Comparison of ENCODE assay signal across 22 cellular contexts in the genomic region with DNA sequence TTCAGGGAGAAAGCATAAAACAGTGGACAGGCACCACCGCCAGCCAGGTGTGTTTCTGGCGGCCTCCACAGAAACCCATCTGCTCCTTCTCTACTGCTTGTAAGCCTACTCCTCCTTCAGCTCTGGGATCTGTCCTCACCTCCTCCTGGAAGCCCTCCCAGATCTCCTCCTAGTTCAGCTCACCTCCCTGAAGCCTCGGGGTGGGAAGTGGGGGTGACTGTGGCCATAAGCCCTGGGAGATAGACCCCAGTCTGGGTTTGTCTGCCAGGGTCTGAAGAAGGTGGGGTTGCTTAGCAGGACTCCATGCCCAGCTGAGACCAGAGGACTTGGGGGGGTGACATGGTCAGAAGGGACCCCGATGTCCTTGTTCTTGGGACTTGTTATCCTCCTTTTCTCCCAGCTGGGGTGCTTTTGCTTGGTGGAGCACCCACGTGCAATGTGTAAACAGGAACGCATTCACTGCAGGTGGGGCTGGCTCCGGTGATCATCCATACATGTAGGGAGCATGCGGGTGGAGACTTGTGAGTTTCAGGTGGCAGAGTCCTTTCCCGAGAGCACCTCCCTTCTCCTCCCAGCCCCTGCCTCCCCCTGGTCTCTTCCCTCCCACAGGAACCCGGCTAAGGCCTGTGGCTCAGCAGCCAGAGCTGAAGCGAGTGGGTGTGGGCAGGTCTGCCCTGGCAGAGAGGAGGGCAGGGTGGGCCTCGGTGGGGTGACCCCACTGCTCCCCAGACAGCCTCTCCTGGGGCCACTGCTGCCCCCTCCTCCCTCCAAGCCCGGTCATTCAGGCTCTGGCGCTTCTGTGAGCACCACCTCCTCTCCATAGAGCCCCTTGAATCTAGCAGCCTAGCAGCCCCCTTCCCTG. TPM values are rescaled to one million over a fixed set of nuclear protein-coding genes. Genes with fewer than 3 reads are reported as not detected.
"Had no signal": no experiment of that assay in that cellular context is flagged by ENCODE, and none has a peak within 500 bp of the region (broad histone marks: within the 10 kb centered on the region; RNA-seq: fewer than 3 reads in every experiment).

No MANE protein-coding gene starts in this region.

- H3K4me1 ChIP-seq: body of pancreas, foreskin keratinocyte, right lobe of liver had no signal

- H3K4me3 ChIP-seq: body of pancreas, dorsolateral prefrontal cortex, hepatocyte, lung, ovary, right lobe of liver had no signal

- H2AFZ ChIP-seq: hepatocyte had no signal

- H3K9me3 ChIP-seq: body of pancreas, ovary, right lobe of liver had no signal

- H3K36me3 ChIP-seq: ovary, right lobe of liver had no signal

- H3K4me2 ChIP-seq: hepatocyte had no signal

- H3K27ac ChIP-seq: body of pancreas, dorsolateral prefrontal cortex, epithelial cell of prostate, foreskin keratinocyte, hepatocyte, ovary, right lobe of liver had no signal

- FAIRE-seq: islet of Langerhans had no signal

- ATAC-seq: activated T-helper 17 cell treated with anti-CD3 and anti-CD28 coated beads, Interleukin-2, amount 50 U/mL, for 72 hours; body of pancreas; foreskin keratinocyte; left colon; right lobe of liver; stimulated activated naive B cell treated with anti-CD40 and anti-IgM and Interleukin-4, amounts not matched to agents 10 μg/mL and 1 μg/mL and 100 μg/mL, for 72 hours had no signal

- H3K79me2 ChIP-seq: hepatocyte had no signal

- DNase-seq: activated CD4-positive, alpha-beta memory T cell treated with anti-CD3 and anti-CD28 coated beads for 36 hours; activated naive CD4-positive, alpha-beta T cell treated with anti-CD3 and anti-CD28 coated beads for 36 hours; activated T-cell treated with anti-CD3 and anti-CD28 coated beads for 4 hours; body of pancreas; foreskin keratinocyte; left colon; ovary; stimulated activated naive B cell treated with anti-CD40 and anti-IgM and Interleukin-4, amounts not matched to agents 10 μg/mL and 1 μg/mL and 100 μg/mL, for 72 hours had no signal

- H3K27me3 ChIP-seq: body of pancreas, hepatocyte, ovary, right lobe of liver had no signal

RNA-seq across cellular contexts. Expression of gene MRGPRG, which starts 25.9 kb away (rescaled TPM):
- total RNA-seq: activated CD4-positive, alpha-beta memory T cell treated with anti-CD3 and anti-CD28 coated beads for 36 hours; activated naive CD4-positive, alpha-beta T cell treated with anti-CD3 and anti-CD28 coated beads for 36 hours; activated T-helper 17 cell treated with anti-CD3 and anti-CD28 coated beads, Interleukin-2, amount 50 U/mL, for 72 hours; body of pancreas; cardiac septum; dorsolateral prefrontal cortex; fibroblast of lung; foreskin keratinocyte; hepatocyte; left colon; lung; myocyte; neural crest cell; ovary; right lobe of liver; T-helper 2 cell treated with Interferon-gamma antibody and Interleukin-4, amounts not matched to agents 100 ng/mL and 5 ng/mL, for 36 hours; ureter had no signal
- polyA plus RNA-seq: fibroblast of lung, foreskin keratinocyte, hepatocyte, lung, ovary, thymus had no signal

RNA-seq across cellular contexts. Expression of gene MRGPRE, which starts 39.5 kb away (rescaled TPM):
- total RNA-seq: activated CD4-positive, alpha-beta memory T cell treated with anti-CD3 and anti-CD28 coated beads for 36 hours; activated naive CD4-positive, alpha-beta T cell treated with anti-CD3 and anti-CD28 coated beads for 36 hours; activated T-helper 17 cell treated with anti-CD3 and anti-CD28 coated beads, Interleukin-2, amount 50 U/mL, for 72 hours; body of pancreas; foreskin keratinocyte; hepatocyte; left colon; myocyte; neural crest cell; ovary; right lobe of liver; T-helper 2 cell treated with Interferon-gamma antibody and Interleukin-4, amounts not matched to agents 100 ng/mL and 5 ng/mL, for 36 hours had no signal
- polyA plus RNA-seq: fibroblast of lung, foreskin keratinocyte, hepatocyte, ovary had no signal
